19 cellular contexts compared by ENCODE assay signal in genomic region chr2:29290293-29291052, GRCh38.
DNase-seq lines count a peak whose midpoint lies in the region; ATAC-seq and TF ChIP-seq lines count a peak whose summit lies in the region.
"Had no signal": no experiment of that assay in that cellular context is flagged by ENCODE, and none has a peak within 500 bp of the region (broad histone marks: within the 10 kb centered on the region; RNA-seq: fewer than 3 reads in every experiment).

No MANE protein-coding gene starts in this region.

- peak overlapping the region; percentile 44 for H3K4me3 ChIP-seq in trophoblast cell (ENCODE audit: low read depth, low read length)
- no peak overlapping the region for H3K4me3 ChIP-seq in naive thymus-derived CD4-positive, alpha-beta T cell (ENCODE audit: low read length)

- no peaks in the 10 kb centered on the region for H4K20me1 ChIP-seq in H9 (ENCODE audit: control insufficient read depth, insufficient read depth, insufficient read length)

- H2BK12ac ChIP-seq in H9 (ENCODE audit: insufficient read length, low read depth, low read length) (no peak overlapping the region), trophoblast cell (ENCODE audit: low read length) (no peak overlapping the region)

- DNase-seq in H9 (peak; percentile 70), NCI-H69 (lab: John Stamatoyannopoulos, UW) (peak; percentile 53), iPS DF 19.7 (ENCODE audit: low read depth, low spot score) (peak; percentile 68), trophoblast cell (no peak), epidermal melanocyte (ENCODE audit: insufficient read length, low spot score) (no peak)
- DNase-seq in naive thymus-derived CD4-positive, alpha-beta T cell = no peak
- DNase-seq in activated naive CD4-positive, alpha-beta T cell treated with anti-CD3 and anti-CD28 coated beads, Interleukin-2, amount 50 U/mL, for 16 hours = no peak
- DNase-seq: Calu3; CD4-positive, alpha-beta memory T cell; DMS79 treated with DMSO at 0.1 percent for 48 hours; GOT3; Kasumi-1; MM.1S; NCI-H1105 treated with DMSO at 0.1 percent for 48 hours; NCI-H2029; SW 1271 had no signal

- no CpG with 5 or more reads among the region's 8 CpGs for WGBS in H9 (ENCODE audit: extremely low coverage, insufficient read length, low lambda C conversion rate)
- no CpG with 5 or more reads among the region's 8 CpGs for WGBS in trophoblast cell (ENCODE audit: extremely low coverage, insufficient coverage, insufficient read length)

- H3K27ac ChIP-seq in H9 (ENCODE audit: insufficient read length, low read depth, low read length) (no peak overlapping the region), trophoblast cell (ENCODE audit: low read depth, low read length) (no peak overlapping the region)
- no peak overlapping the region for H3K27ac ChIP-seq in naive thymus-derived CD4-positive, alpha-beta T cell (ENCODE audit: low read depth, low read length)

- H2BK5ac ChIP-seq in H9 (ENCODE audit: insufficient read length, low read length) (no peak overlapping the region), trophoblast cell (ENCODE audit: low read depth, low read length, poor library complexity) (no peak overlapping the region)

- H2AK5ac ChIP-seq in H9 (ENCODE audit: insufficient read length, low read length) (no peak overlapping the region), trophoblast cell (ENCODE audit: low read length) (no peak overlapping the region)

- peaks cover 40 to 42% of the 10 kb centered on the region in 2 experiments for H3K4me1 Mint-ChIP-seq in H9
- no peaks in the 10 kb centered on the region for H3K4me1 Mint-ChIP-seq in naive thymus-derived CD4-positive, alpha-beta T cell
- H3K4me1 Mint-ChIP-seq: B cell; CD4-positive, alpha-beta memory T cell; IgD-negative memory B cell had no signal

- peaks cover 7% of the 10 kb centered on the region; the same call in 1 of the 2 replicates for H3K27me3 Mint-ChIP-seq in H9 (ENCODE audit: low read depth)
- H3K27me3 Mint-ChIP-seq in naive thymus-derived CD4-positive, alpha-beta T cell = peaks cover 10 to 54% (median 45%) of the 10 kb centered on the region in 5 donors

- H3K27me3 ChIP-seq in H9 (ENCODE audit: insufficient read depth, low read length) (no peaks in the 10 kb centered on the region), trophoblast cell (ENCODE audit: insufficient read depth, low read length) (no peaks in the 10 kb centered on the region)
- no peaks in the 10 kb centered on the region for H3K27me3 ChIP-seq in naive thymus-derived CD4-positive, alpha-beta T cell (ENCODE audit: control insufficient read depth in 2 of 2, insufficient read depth in 2 of 2, low read length in 2 of 2)

- H2AFZ ChIP-seq in H9 (ENCODE audit: low read length) (no peak overlapping the region), trophoblast cell (ENCODE audit: insufficient read depth, low read length, poor library complexity) (no peak overlapping the region)

- no peak for ATAC-seq in naive thymus-derived CD4-positive, alpha-beta T cell
- ATAC-seq: Panc1 had no signal

- H3K9me3 ChIP-seq in H9 (ENCODE audit: control insufficient read depth, low read depth, low read length) (no peaks in the 10 kb centered on the region), trophoblast cell (ENCODE audit: insufficient read depth, low read depth, low read length) (peaks cover 2% of the 10 kb centered on the region)
- no peaks in the 10 kb centered on the region for H3K9me3 ChIP-seq in naive thymus-derived CD4-positive, alpha-beta T cell (ENCODE audit: control insufficient read depth in 2 of 3, low read length in 3 of 3)

- CTCF ChIA-PET in naive thymus-derived CD4-positive, alpha-beta T cell (lab: Charles Lee) = no interaction called here

- POLR2A ChIA-PET in naive thymus-derived CD4-positive, alpha-beta T cell (lab: Charles Lee) = no interaction called here

- no peak overlapping the region for H4K5ac ChIP-seq in H9 (ENCODE audit: insufficient read length, low read depth, low read length)

- intact Hi-C loops in naive thymus-derived CD4-positive, alpha-beta T cell (cut with micrococcal nuclease) = no loop called here

- H4K8ac ChIP-seq in H9 (replicated peaks; ENCODE audit: insufficient read length, low read depth, low read length) (no peak overlapping the region), trophoblast cell (ENCODE audit: low read depth, low read length) (no peak overlapping the region)

- H3K4me1 ChIP-seq in H9 (ENCODE audit: insufficient read depth, low read length) (no peaks in the 10 kb centered on the region), trophoblast cell (ENCODE audit: control insufficient read depth in 1 of 2, insufficient read depth in 2 of 2, low read length in 2 of 2) (no peaks in the 10 kb centered on the region)
- no peaks in the 10 kb centered on the region for H3K4me1 ChIP-seq in naive thymus-derived CD4-positive, alpha-beta T cell (ENCODE audit: control insufficient read depth in 2 of 2, insufficient read depth in 2 of 2, low read length in 2 of 2)

- no peaks in the 10 kb centered on the region for H3K36me3 ChIP-seq in trophoblast cell (ENCODE audit: control insufficient read depth in 1 of 2, insufficient read depth in 2 of 2, low read length in 2 of 2)
- no peaks in the 10 kb centered on the region for H3K36me3 ChIP-seq in naive thymus-derived CD4-positive, alpha-beta T cell (ENCODE audit: control insufficient read depth in 2 of 3, insufficient read depth in 3 of 3, low read length in 3 of 3)

- H3K79me1 ChIP-seq in H9 (ENCODE audit: insufficient read depth, low read depth, low read length, poor library complexity, severe bottlenecking) = no peaks in the 10 kb centered on the region
- no peaks in the 10 kb centered on the region for H3K79me1 ChIP-seq in trophoblast cell (ENCODE audit: low read length)

- TF ChIP-seq CTCF in H9 (conservative IDR thresholded peaks at IDR 0.05) = no peak

- H2BK120ac ChIP-seq in H9 (ENCODE audit: low read depth, low read length, poor library complexity, severe bottlenecking) (no peak overlapping the region), trophoblast cell (ENCODE audit: insufficient read depth, low read length, poor library complexity) (no peak overlapping the region)

- no peak overlapping the region for H3T11ph ChIP-seq in H9 (ENCODE audit: low read length)

- H3K27ac Mint-ChIP-seq in H9 = peak overlapping the region; percentile 28 to 95 (median 73); a peak in 5 of 7 replicates
- peak overlapping the region in 1 of 9 donors; percentile 18 for H3K27ac Mint-ChIP-seq in naive thymus-derived CD4-positive, alpha-beta T cell
- H3K27ac Mint-ChIP-seq: B cell had no signal

- no peaks in the 10 kb centered on the region; a peak in 1 of 7 replicates for H3K36me3 Mint-ChIP-seq in H9 (ENCODE audit: insufficient read depth in 1 of 3, low read depth in 3 of 3)
- peaks cover 0 to 3% (median 0%) of the 10 kb centered on the region in 5 donors for H3K36me3 Mint-ChIP-seq in naive thymus-derived CD4-positive, alpha-beta T cell
- H3K36me3 Mint-ChIP-seq: CD4-positive, alpha-beta memory T cell; IgD-negative memory B cell had no signal

- H4K12ac ChIP-seq in trophoblast cell (ENCODE audit: low read depth, low read length) = no peak overlapping the region

- H3K18ac ChIP-seq in H9 (ENCODE audit: insufficient read length, low read depth, low read length) (no peak overlapping the region), trophoblast cell (ENCODE audit: low read length) (no peak overlapping the region)

- no peak overlapping the region for H3K14ac ChIP-seq in H9 (ENCODE audit: insufficient read depth, low read length)
- no peak overlapping the region for H3K14ac ChIP-seq in trophoblast cell (ENCODE audit: low read length)

- H3K79me2 ChIP-seq in H9 (ENCODE audit: insufficient read depth, low read length) (no peaks in the 10 kb centered on the region), trophoblast cell (ENCODE audit: control insufficient read depth, insufficient read depth, low read length, poor library complexity) (no peaks in the 10 kb centered on the region)

- no peak overlapping the region for H3K56ac ChIP-seq in H9 (ENCODE audit: insufficient read length, low read depth, low read length)

- H3K9me3 Mint-ChIP-seq in H9 = no peaks in the 10 kb centered on the region
- H3K9me3 Mint-ChIP-seq in naive thymus-derived CD4-positive, alpha-beta T cell = peaks cover 0 to 12% (median 0%) of the 10 kb centered on the region in 11 donors

- H3K23me2 ChIP-seq in H9 (ENCODE audit: insufficient read length, low read depth, low read length, poor library complexity, severe bottlenecking) = no peaks in the 10 kb centered on the region

- H3K23ac ChIP-seq in H9 (ENCODE audit: insufficient read length, low read depth, low read length) (no peak overlapping the region), trophoblast cell (ENCODE audit: low read length) (no peak overlapping the region)

- no peak overlapping the region for H2BK20ac ChIP-seq in H9 (ENCODE audit: low read depth, low read length, poor library complexity, severe bottlenecking)

- H3K4me2 ChIP-seq in H9 (ENCODE audit: insufficient read depth, insufficient read length, low read length) (no peak overlapping the region), trophoblast cell (ENCODE audit: low read length) (no peak overlapping the region)

- H3K4ac ChIP-seq in H9 (ENCODE audit: low read depth, low read length) (no peak overlapping the region), trophoblast cell (ENCODE audit: low read depth, low read length) (no peak overlapping the region)

- H4K91ac ChIP-seq in H9 (ENCODE audit: insufficient read length, low read depth, low read length) = no peak overlapping the region
- H4K91ac ChIP-seq in trophoblast cell (ENCODE audit: low read depth, low read length) = no peak overlapping the region

- H2BK15ac ChIP-seq in H9 (ENCODE audit: low read depth, low read length) = no peak overlapping the region

- H3K9ac ChIP-seq in H9 (ENCODE audit: extremely low read depth, insufficient read length, low read length) = no peak overlapping the region
- H3K9ac ChIP-seq in trophoblast cell (ENCODE audit: low read length) = peak overlapping the region; percentile 56

- H3K4me3 Mint-ChIP-seq in H9 = no peak overlapping the region; a peak in 1 of 5 replicates
- H3K4me3 Mint-ChIP-seq in naive thymus-derived CD4-positive, alpha-beta T cell = no peak overlapping the region
- H3K4me3 Mint-ChIP-seq: B cell; CD4-positive, alpha-beta memory T cell; IgD-negative memory B cell had no signal

Comparison
In these comparisons a context has a peak if more than half of its experiments do, and no peak if none do; other contexts are left out.
1. DNase-seq: peak in H9 (single experiment), NCI-H69 (single experiment) and iPS DF 19.7 (single experiment); none in trophoblast cell (0 of 2), naive thymus-derived CD4-positive, alpha-beta T cell (0 of 9), epidermal melanocyte (single experiment) and activated naive CD4-positive, alpha-beta T cell treated with anti-CD3 and anti-CD28 coated beads, Interleukin-2, amount 50 U/mL, for 16 hours (single experiment).